11 cellular contexts compared by ENCODE assay signal in the genomic region with DNA sequence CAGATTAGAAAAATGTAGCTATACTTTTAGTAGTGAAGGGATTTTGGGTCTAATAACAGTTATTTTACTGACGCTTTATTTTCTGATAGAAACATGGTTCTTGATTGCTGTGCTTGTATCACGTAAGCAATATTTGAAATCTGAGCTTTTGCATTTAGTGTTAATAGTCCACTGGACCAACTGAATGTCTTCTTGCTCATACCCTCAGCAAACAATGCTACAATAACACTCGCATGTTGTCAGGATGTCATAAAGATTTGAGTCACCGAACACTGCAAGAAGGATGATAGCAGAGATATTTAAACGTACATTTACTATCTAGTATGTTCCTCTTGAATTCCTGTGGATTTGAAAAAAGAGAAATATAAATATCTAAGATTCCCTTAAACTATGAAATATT. TPM values are rescaled to one million over a fixed set of nuclear protein-coding genes. Genes with fewer than 3 reads are reported as not detected.
DNase-seq lines count a peak whose midpoint lies in the region; ATAC-seq, FAIRE-seq and TF ChIP-seq lines count a peak whose summit lies in the region.
"Had no signal": no experiment of that assay in that cellular context is flagged by ENCODE, and none has a peak within 500 bp of the region (broad histone marks: within the 10 kb centered on the region; RNA-seq: fewer than 3 reads in every experiment).

No MANE protein-coding gene starts in this region.

- H3K9me3 Mint-ChIP-seq in activated naive CD4-positive, alpha-beta T cell treated with anti-CD3 and anti-CD28 coated beads, Interleukin-2, amount 50 U/mL, for 24 hours: no peaks in the 10 kb centered on the region
- H3K9me3 Mint-ChIP-seq in activated T-helper 1 cell treated with anti-CD3 and anti-CD28 coated beads, Interleukin-12 subunit alpha, Interleukin-12 subunit beta, Interleukin-2, Interleukin-4 antibody, amounts not matched to agents 30 ng/mL and 10 ng/mL and 1 ng/mL, durations not matched to agents 14 hours and 24 hours and 36 hours: no peaks in the 10 kb centered on the region

- H3K27ac Mint-ChIP-seq in activated naive CD4-positive, alpha-beta T cell treated with anti-CD3 and anti-CD28 coated beads, Interleukin-2, amount 50 U/mL, for 24 hours: peak overlapping the region; percentile 33
- peak overlapping the region; percentile 30 for H3K27ac Mint-ChIP-seq in activated T-helper 1 cell treated with anti-CD3 and anti-CD28 coated beads, Interleukin-12 subunit alpha, Interleukin-12 subunit beta, Interleukin-2, Interleukin-4 antibody, amounts not matched to agents 30 ng/mL and 10 ng/mL and 1 ng/mL, durations not matched to agents 14 hours and 24 hours and 36 hours

- TF ChIP-seq EP300 in HepG2 (IDR thresholded peaks at IDR 0.05; ENCODE audit: low read depth in 2 of 2, low read length in 2 of 2) (no peak), HepG2 (CRISPR knock-in tag; IDR thresholded peaks at IDR 0.05; ENCODE audit: borderline replicate concordance) (no peak)

- ATAC-seq in HepG2 (no peak), GM21786 (IDR thresholded peaks at IDR 0.05; ENCODE audit: unreplicated experiment) (no peak)

- H3K27me3 ChIP-seq in smooth muscle cell (ENCODE audit: low read depth): no peaks in the 10 kb centered on the region
- H3K27me3 ChIP-seq in HepG2 (ENCODE audit: control insufficient read depth in 1 of 2, insufficient read depth in 2 of 2, low read length in 2 of 2): no peaks in the 10 kb centered on the region
- H3K27me3 ChIP-seq: vagina had no signal

- H3K4me2 ChIP-seq in smooth muscle cell (peak overlapping the region; percentile 75), HepG2 (ENCODE audit: low read depth, low read length) (no peak overlapping the region)

- no peak overlapping the region for H3K4me3 Mint-ChIP-seq in activated naive CD4-positive, alpha-beta T cell treated with anti-CD3 and anti-CD28 coated beads, Interleukin-2, amount 50 U/mL, for 24 hours
- no peak overlapping the region for H3K4me3 Mint-ChIP-seq in activated T-helper 1 cell treated with anti-CD3 and anti-CD28 coated beads, Interleukin-12 subunit alpha, Interleukin-12 subunit beta, Interleukin-2, Interleukin-4 antibody, amounts not matched to agents 30 ng/mL and 10 ng/mL and 1 ng/mL, durations not matched to agents 14 hours and 24 hours and 36 hours

- H3K9me3 ChIP-seq in smooth muscle cell (replicated peaks; ENCODE audit: low read depth): no peaks in the 10 kb centered on the region
- no peaks in the 10 kb centered on the region for H3K9me3 ChIP-seq in HepG2 (ENCODE audit: low read length)
- H3K9me3 ChIP-seq: vagina had no signal

- DNase-seq in activated naive CD4-positive, alpha-beta T cell (lab: John Stamatoyannopoulos, UW): no peak
- no peak for DNase-seq in activated T-helper 1 cell treated with anti-CD3 and anti-CD28 coated beads, Interleukin-12 subunit alpha, Interleukin-12 subunit beta, Interleukin-2, Interleukin-4 antibody, amounts not matched to agents 30 ng/mL and 10 ng/mL and 1 ng/mL, durations not matched to agents 14 hours and 24 hours and 36 hours (ENCODE audit: low spot score)
- peak; percentile 67 to 69 for DNase-seq in foreskin fibroblast
- DNase-seq in smooth muscle cell (lab: John Stamatoyannopoulos, UW; ENCODE audit: unreplicated experiment): no peak
- DNase-seq in HepG2 (ENCODE audit: low spot score): no peak
- no peak for DNase-seq in DMS53 treated with DMSO at 0.1 percent for 48 hours (lab: John Stamatoyannopoulos, UW; ENCODE audit: unreplicated experiment)
- DNase-seq: NCI-H1930 had no signal

- H3K27ac ChIP-seq in smooth muscle cell (ENCODE audit: low read depth) (peak overlapping the region; percentile 76), HepG2 (ENCODE audit: extremely low read length, insufficient read depth, low read length) (no peak overlapping the region)

- H3K9ac ChIP-seq in smooth muscle cell (ENCODE audit: low read depth): peak overlapping the region; percentile 19
- H3K9ac ChIP-seq in HepG2 (ENCODE audit: insufficient read depth, low read depth, low read length): no peak overlapping the region

- peaks cover 3% of the 10 kb centered on the region for H3K36me3 Mint-ChIP-seq in activated naive CD4-positive, alpha-beta T cell treated with anti-CD3 and anti-CD28 coated beads, Interleukin-2, amount 50 U/mL, for 24 hours
- peaks cover 8% of the 10 kb centered on the region for H3K36me3 Mint-ChIP-seq in activated T-helper 1 cell treated with anti-CD3 and anti-CD28 coated beads, Interleukin-12 subunit alpha, Interleukin-12 subunit beta, Interleukin-2, Interleukin-4 antibody, amounts not matched to agents 30 ng/mL and 10 ng/mL and 1 ng/mL, durations not matched to agents 14 hours and 24 hours and 36 hours (ENCODE audit: low read depth)

- intact Hi-C loops in activated T-helper 1 cell treated with anti-CD3 and anti-CD28 coated beads, Interleukin-12 subunit alpha, Interleukin-12 subunit beta, Interleukin-2, Interleukin-4 antibody, amounts not matched to agents 30 ng/mL and 10 ng/mL and 1 ng/mL, durations not matched to agents 14 hours and 24 hours and 36 hours (cut with micrococcal nuclease): no loop called here
- intact Hi-C loops in HepG2 (cut with micrococcal nuclease; ENCODE audit: unreplicated experiment): no loop called here

- H3K27me3 Mint-ChIP-seq in activated naive CD4-positive, alpha-beta T cell treated with anti-CD3 and anti-CD28 coated beads, Interleukin-2, amount 50 U/mL, for 24 hours: no peaks in the 10 kb centered on the region
- H3K27me3 Mint-ChIP-seq in activated T-helper 1 cell treated with anti-CD3 and anti-CD28 coated beads, Interleukin-12 subunit alpha, Interleukin-12 subunit beta, Interleukin-2, Interleukin-4 antibody, amounts not matched to agents 30 ng/mL and 10 ng/mL and 1 ng/mL, durations not matched to agents 14 hours and 24 hours and 36 hours (ENCODE audit: insufficient read depth): no peaks in the 10 kb centered on the region

- peaks cover 16% of the 10 kb centered on the region for H3F3A ChIP-seq in smooth muscle cell (ENCODE audit: low read depth)

- FAIRE-seq in HepG2 (lab: Jason Lieb, UNC): no peak
- FAIRE-seq: colon had no signal

- in situ Hi-C loops in HepG2 (cut with HindIII; ENCODE audit: extremely low pct_ligation_motif_present, low pct_unique_long_range_greater_than_20kb): no loop called here

- TF ChIP-seq CTCF in foreskin fibroblast (IDR thresholded peaks at IDR 0.05; ENCODE audit: low read depth, low read length) (no peak), smooth muscle cell (IDR thresholded peaks at IDR 0.05; ENCODE audit: borderline replicate concordance, insufficient read depth, poor library complexity, severe bottlenecking) (no peak), HepG2 (CRISPR knock-in tag; IDR thresholded peaks at IDR 0.05) (no peak)

- H4K20me1 ChIP-seq in smooth muscle cell (ENCODE audit: low read depth) (peaks cover 100% of the 10 kb centered on the region), HepG2 (ENCODE audit: insufficient read depth, low read length) (peaks cover 95% of the 10 kb centered on the region)

- TF ChIP-seq POLR2A in HepG2 (IDR thresholded peaks at IDR 0.05; ENCODE audit: insufficient read depth in 1 of 2, low read depth in 2 of 2, low read length in 2 of 2): no peak

- peaks cover 92% of the 10 kb centered on the region for H3K4me1 Mint-ChIP-seq in activated naive CD4-positive, alpha-beta T cell treated with anti-CD3 and anti-CD28 coated beads, Interleukin-2, amount 50 U/mL, for 24 hours
- peaks cover 82% of the 10 kb centered on the region for H3K4me1 Mint-ChIP-seq in activated T-helper 1 cell treated with anti-CD3 and anti-CD28 coated beads, Interleukin-12 subunit alpha, Interleukin-12 subunit beta, Interleukin-2, Interleukin-4 antibody, amounts not matched to agents 30 ng/mL and 10 ng/mL and 1 ng/mL, durations not matched to agents 14 hours and 24 hours and 36 hours (ENCODE audit: low read depth)

- WGBS in smooth muscle cell (ENCODE audit: low lambda C conversion rate): 35% methylated on average over 5 of the region's 5 CpGs
- 92% methylated on average over 5 of the region's 5 CpGs for WGBS in HepG2 (ENCODE audit: low lambda C conversion rate)

- BruUV-seq in HepG2 (replicated peaks; lab: Mats Ljungman, UMichigan): no TSS peak

- H3K79me2 ChIP-seq in smooth muscle cell (ENCODE audit: low read depth): peaks cover 100% of the 10 kb centered on the region
- peaks cover 99% of the 10 kb centered on the region for H3K79me2 ChIP-seq in HepG2 (ENCODE audit: insufficient read depth, low read length)

- H3K36me3 ChIP-seq in smooth muscle cell (ENCODE audit: low read depth) (no peaks in the 10 kb centered on the region), HepG2 (replicated peaks in 1 of 2; ENCODE audit: control insufficient read depth in 1 of 2, insufficient read depth in 2 of 2, low read length in 2 of 2) (0 out of 5 replicates have a peak, but pooled peaks cover 0 to 4% of the 10 kb centered on the region in 2 experiments)
- H3K36me3 ChIP-seq: vagina had no signal

- peaks cover 43% of the 10 kb centered on the region for H3K4me1 ChIP-seq in smooth muscle cell (ENCODE audit: low read depth)
- H3K4me1 ChIP-seq in HepG2 (ENCODE audit: insufficient read depth, low read length): peaks cover 89% of the 10 kb centered on the region

- H3K4me3 ChIP-seq in foreskin fibroblast (ENCODE audit: low read depth in 1 of 2, low read length in 2 of 2): no peak overlapping the region
- no peak overlapping the region for H3K4me3 ChIP-seq in smooth muscle cell
- H3K4me3 ChIP-seq in HepG2 (replicated peaks in 1 of 3; ENCODE audit: insufficient read depth in 1 of 3, low read depth in 2 of 3, low read length in 3 of 3): no peak overlapping the region
- H3K4me3 ChIP-seq: vagina had no signal

- no peak overlapping the region for H2AFZ ChIP-seq in smooth muscle cell (ENCODE audit: low read depth)
- H2AFZ ChIP-seq in HepG2 (ENCODE audit: low read length): no peak overlapping the region

- no peak for TF ChIP-seq RAD21 in HepG2 (CRISPR knock-in tag; IDR thresholded peaks at IDR 0.05)

- POLR2A ChIA-PET in HepG2 (lab: Yijun Ruan, JAX): interaction anchor here (1.1 to 2.4 kb wide), 2 partner anchors 8 to 107 kb away, joined by 4 to 12 read pairs; partner anchors contain the start of genes DYRK1A and VPS26C

- CTCF ChIA-PET in HepG2 (lab: Yijun Ruan, JAX; ENCODE audit: low intra/inter-chr PET ratio, low total read pairs): no interaction called here

RNA-seq across cellular contexts. Expression of gene DYRK1A, which starts 7.5 kb away (rescaled TPM):
- 66.5 and 68.1 TPM in 2 replicates for total RNA-seq in activated T-helper 1 cell treated with anti-CD3 and anti-CD28 coated beads, Interleukin-12 subunit alpha, Interleukin-12 subunit beta, Interleukin-2, Interleukin-4 antibody, amounts not matched to agents 30 ng/mL and 10 ng/mL and 1 ng/mL, durations not matched to agents 14 hours and 24 hours and 36 hours
- total RNA-seq in smooth muscle cell (54.9 and 61.7 TPM in 2 replicates), HepG2 (2016; rRNA removed; fragmentation: Illumina TruSeq; extraction: Trizol) (32.7 and 34.2 TPM in 2 replicates)
- polyA plus RNA-seq in smooth muscle cell (2.4 and 3.5 TPM in 2 replicates), HepG2 (2011; rRNA removed) (24.6 and 28.2 TPM in 2 replicates)
- 19.1 and 19.6 TPM in 2 replicates for total RNA-seq in HepG2 (2016; cell fraction: cytosol; rRNA removed; fragmentation: Illumina TruSeq; extraction: Trizol; ENCODE audit: low read depth)
- total RNA-seq in HepG2 (2016; cell fraction: insoluble cytoplasmic fraction; rRNA removed; fragmentation: Illumina TruSeq; extraction: Trizol): 30.4 and 33.9 TPM in 2 replicates
- 15.6 and 16.1 TPM in 2 replicates for total RNA-seq in HepG2 (2016; cell fraction: membrane; rRNA removed; fragmentation: Illumina TruSeq; extraction: Trizol)
- total RNA-seq in HepG2 (2016; cell fraction: nucleus; rRNA removed; fragmentation: Illumina TruSeq; extraction: Trizol): 54.9 and 62.8 TPM in 2 replicates
- polyA plus RNA-seq in HepG2 (2011; cell fraction: cytosol; rRNA removed): 14.9 and 16.4 TPM in 2 replicates
- 31.7 and 39.9 TPM in 2 replicates for polyA plus RNA-seq in HepG2 (2011; cell fraction: nucleus; rRNA removed)
- 10.1 and 12.5 TPM in 2 replicates for polyA plus RNA-seq in HepG2 (2012)
- 0.50 and 0.67 TPM in 2 replicates for polyA plus RNA-seq in HepG2 (2016; cell fraction: cytosol; fragmentation: Illumina TruSeq; extraction: Trizol; ENCODE audit: low read depth)
- polyA plus RNA-seq in HepG2 (2016; cell fraction: insoluble cytoplasmic fraction; fragmentation: Illumina TruSeq; extraction: Trizol; ENCODE audit: low read depth): 16.1 and 18.0 TPM in 2 replicates
- 2.9 and 3.0 TPM in 2 replicates for polyA plus RNA-seq in HepG2 (2016; cell fraction: membrane; fragmentation: Illumina TruSeq; extraction: Trizol; ENCODE audit: low read depth)
- polyA plus RNA-seq in HepG2 (2016; cell fraction: nucleus; fragmentation: Illumina TruSeq; extraction: Trizol; ENCODE audit: insufficient read depth, low read depth): 25.5 and 28.0 TPM in 2 replicates
- 128 and 208 TPM in 2 replicates for polyA minus RNA-seq in HepG2 (2011; rRNA and poly(A)+ RNA removed; ENCODE audit: low replicate concordance)
- 25.3 and 30.3 TPM in 2 replicates for polyA minus RNA-seq in HepG2 (2011; cell fraction: cytosol; rRNA and poly(A)+ RNA removed)
- polyA minus RNA-seq in HepG2 (2011; cell fraction: nucleus; rRNA and poly(A)+ RNA removed): 132 and 133 TPM in 2 replicates

Comparison
In these comparisons a context has a peak if more than half of its experiments do, and no peak if none do; other contexts are left out.
1. DNase-seq: peak in foreskin fibroblast (2 of 2); none in activated naive CD4-positive, alpha-beta T cell (0 of 4), activated T-helper 1 cell treated with anti-CD3 and anti-CD28 coated beads, Interleukin-12 subunit alpha, Interleukin-12 subunit beta, Interleukin-2, Interleukin-4 antibody, amounts not matched to agents 30 ng/mL and 10 ng/mL and 1 ng/mL, durations not matched to agents 14 hours and 24 hours and 36 hours (single experiment), smooth muscle cell (single experiment), HepG2 (single experiment) and DMS53 treated with DMSO at 0.1 percent for 48 hours (single experiment).